ENCODE assay signal across 1 cellular context in the genomic region with DNA sequence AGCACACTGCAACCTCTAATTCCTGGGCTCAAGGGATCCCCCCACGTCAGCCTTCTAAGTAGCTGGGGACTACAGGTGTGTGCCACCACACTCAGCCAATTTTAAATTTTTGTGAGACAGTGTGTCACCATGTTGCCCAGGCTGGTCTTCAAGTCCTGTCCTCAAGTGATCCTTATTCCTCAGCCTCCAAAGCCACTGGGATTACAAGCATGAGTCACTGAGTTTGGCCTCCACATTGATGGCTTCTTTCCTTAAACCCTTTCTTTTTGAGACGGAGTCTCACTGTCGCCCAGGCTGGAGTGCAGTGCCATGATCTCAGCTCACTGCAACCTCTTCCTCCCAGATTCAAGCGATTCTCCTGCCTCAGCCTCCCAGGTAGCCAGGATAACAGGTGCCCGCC.
TF ChIP-seq lines count a peak whose summit lies in the region.

No MANE protein-coding gene starts in this region.

TF ChIP-seq in K562, 482 proteins besides CTCF, POLR2A, EP300 and RAD21:
- TF ChIP-seq JUND (IDR thresholded peaks at IDR 0.05; ENCODE audit: borderline replicate concordance, low read depth, low read length): 0 out of 2 replicates have a peak, but pooled peaks have one; percentile 18
- no peak for TF ChIP-seq JUND (tag; IDR thresholded peaks at IDR 0.05; ENCODE audit: borderline replicate concordance, low read depth, low read length)
- no peak for TF ChIP-seq FOXP1 (CRISPR knock-in tag; IDR thresholded peaks at IDR 0.05)
- TF ChIP-seq GABPB1 (CRISPR knock-in tag; IDR thresholded peaks at IDR 0.05): 0 out of 2 replicates have a peak, but pooled peaks have one; percentile 5
- TF ChIP-seq FOSL1 (tag; conservative IDR thresholded peaks at IDR 0.05): peak; percentile 41; the same call in 1 of the 2 replicates
- TF ChIP-seq, protein P1, sequence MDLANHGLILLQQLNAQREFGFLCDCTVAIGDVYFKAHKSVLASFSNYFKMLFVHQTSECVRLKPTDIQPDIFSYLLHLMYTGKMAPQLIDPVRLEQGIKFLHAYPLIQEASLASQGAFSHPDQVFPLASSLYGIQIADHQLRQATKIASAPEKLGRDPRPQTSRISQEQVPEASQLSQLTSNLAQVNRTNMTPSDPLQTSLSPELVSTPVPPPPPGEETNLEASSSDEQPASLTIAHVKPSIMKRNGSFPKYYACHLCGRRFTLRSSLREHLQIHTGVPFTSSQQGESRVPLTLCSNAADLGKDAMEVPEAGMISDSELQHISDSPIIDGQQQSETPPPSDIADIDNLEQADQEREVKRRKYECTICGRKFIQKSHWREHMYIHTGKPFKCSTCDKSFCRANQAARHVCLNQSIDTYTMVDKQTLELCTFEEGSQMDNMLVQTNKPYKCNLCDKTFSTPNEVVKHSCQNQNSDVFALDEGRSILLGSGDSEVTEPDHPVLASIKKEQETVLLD (IDR thresholded peaks at IDR 0.05): no peak
- no peak for TF ChIP-seq NELFE (IDR thresholded peaks at IDR 0.05; ENCODE audit: insufficient read depth, insufficient read length)
TF ChIP-seq in K562: peak in this region for 3.
